ENCODE assay signal across 8 cellular contexts in the genomic region with DNA sequence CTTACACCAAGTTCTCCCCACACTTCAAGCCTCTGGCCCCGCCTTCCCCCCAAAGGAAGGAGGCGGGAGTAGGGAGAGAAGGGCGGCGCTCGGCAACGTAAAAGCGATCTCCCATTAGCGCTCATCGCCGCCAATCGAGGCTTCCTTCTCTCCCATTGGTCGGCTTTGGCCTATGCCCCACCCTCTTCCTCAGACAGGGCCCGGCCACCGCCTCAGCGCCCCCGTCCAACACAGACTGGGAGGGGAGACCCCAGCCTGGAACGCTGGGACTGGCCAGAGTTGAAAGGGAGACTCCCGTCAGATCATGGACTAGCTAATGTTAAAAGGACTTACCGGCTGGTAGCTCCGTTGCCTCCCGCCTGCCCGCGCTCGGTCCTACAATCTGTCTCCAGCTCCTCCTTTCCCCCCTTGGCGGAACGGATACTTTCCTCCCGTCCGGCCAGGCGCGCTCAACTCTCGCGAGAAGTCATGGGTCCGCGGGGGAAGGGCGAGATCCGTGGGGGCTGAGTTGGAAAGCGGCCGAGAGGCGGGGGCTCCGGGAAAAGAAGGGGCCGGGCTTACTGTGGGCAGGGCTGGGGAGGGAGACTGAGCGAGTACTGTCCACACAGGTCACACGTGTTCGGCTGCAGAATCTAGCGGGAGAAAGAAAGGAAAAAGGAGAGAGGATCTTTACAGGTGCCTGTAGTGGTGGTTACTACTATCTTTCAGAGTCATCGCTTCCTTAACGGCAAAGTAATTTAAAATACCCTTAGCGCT. TPM values are rescaled to one million over a fixed set of nuclear protein-coding genes. Genes with fewer than 3 reads are reported as not detected.
DNase-seq lines count a peak whose midpoint lies in the region; TF ChIP-seq lines count a peak whose summit lies in the region.

Gene ATF7 (minus strand): TSS at position 437 of the 756 bp plus-strand sequence. CDS start 25,382 bp downstream, outside the sequence.

- CTCF ChIA-PET in activated CD8-positive, alpha-beta memory T cell treated with anti-CD3 and anti-CD28 coated beads for 36 hours (lab: Charles Lee): interaction anchor here (0.6 to 1.5 kb wide), 4 partner anchors 8 to 120 kb away, joined by 3 to 6 read pairs (median 3); partner anchors contain the start of gene ATP5MC2

- H3K27me3 ChIP-seq in effector memory CD4-positive, alpha-beta T cell (replicated peaks; ENCODE audit: control insufficient read depth, insufficient read depth, low read length, poor library complexity, severe bottlenecking): no peaks in the 10 kb centered on the region

- peaks cover 22% of the 10 kb centered on the region for H3K4me1 ChIP-seq in effector memory CD4-positive, alpha-beta T cell (ENCODE audit: control insufficient read depth, insufficient read depth, low read length, poor library complexity, severe bottlenecking)

- no peak for TF ChIP-seq CTCF in GM20000 (IDR thresholded peaks at IDR 0.05; ENCODE audit: extremely low read depth, missing control alignments)

- H3K4me3 ChIP-seq in effector memory CD4-positive, alpha-beta T cell (ENCODE audit: insufficient read depth, low read depth, low read length, poor library complexity, severe bottlenecking): peak within 1 kb of the TSS; percentile 70

- H3K36me3 ChIP-seq in effector memory CD4-positive, alpha-beta T cell (ENCODE audit: control insufficient read depth, insufficient read depth, low read length): no peaks in the 10 kb centered on the region

- H3K27ac ChIP-seq in effector memory CD4-positive, alpha-beta T cell (ENCODE audit: insufficient read depth, low read length, poor library complexity, severe bottlenecking): peak within 1 kb of the TSS; percentile 83

- H3K9me3 ChIP-seq in effector memory CD4-positive, alpha-beta T cell (ENCODE audit: control insufficient read depth, low read length): no peaks in the 10 kb centered on the region

- DNase-seq in CMK (ENCODE audit: low read depth) (peak; percentile 95), GM20000 (ENCODE audit: low spot score) (peak; percentile 93), HT-29 (ENCODE audit: low spot score) (peak; percentile 98), NOMO-1 (lab: John Stamatoyannopoulos, UW; ENCODE audit: unreplicated experiment in 2 of 2) (peak; percentile 93 to 94), lung microvascular endothelial cell (ENCODE audit: low read depth in 2 of 2) (peak; percentile 98 to 100)
- DNase-seq in effector memory CD4-positive, alpha-beta T cell: peak; percentile 94 to 97 (median 96)
- DNase-seq in stimulated activated CD4-positive, alpha-beta T cell treated with anti-CD3 and anti-CD28 coated beads, TNF-alpha, amount 100 ng/mL, for 48 hours (ENCODE audit: low read depth in 3 of 3): peak; percentile 96 to 98 (median 98)

- POLR2A ChIA-PET in activated CD8-positive, alpha-beta memory T cell treated with anti-CD3 and anti-CD28 coated beads for 36 hours (lab: Charles Lee): interaction anchor here (1.0 kb wide), 1 partner anchor 50 kb away, joined by 3 read pairs; the partner anchor contains the start of gene ATP5MC2

RNA-seq across cellular contexts. Expression of gene ATF7, which starts in this region (rescaled TPM):
- 6.9 and 7.5 TPM in 2 replicates for total RNA-seq in HT-29 (2014; rRNA removed; shearing (Covaris generic))
- 10 to 100 TPM; 23.3 to 23.6 TPM for total RNA-seq in activated CD8-positive, alpha-beta memory T cell treated with anti-CD3 and anti-CD28 coated beads for 36 hours
- total RNA-seq in lung microvascular endothelial cell: 9.2 and 10.5 TPM in 2 replicates

Comparison
In these comparisons a context has a peak if more than half of its experiments do, and no peak if none do; other contexts are left out.
1. Peak in every context shown above with its lines: DNase-seq, H3K4me3 ChIP-seq and H3K27ac ChIP-seq.